ENCODE assay signal across 16 cellular contexts in the genomic region with DNA sequence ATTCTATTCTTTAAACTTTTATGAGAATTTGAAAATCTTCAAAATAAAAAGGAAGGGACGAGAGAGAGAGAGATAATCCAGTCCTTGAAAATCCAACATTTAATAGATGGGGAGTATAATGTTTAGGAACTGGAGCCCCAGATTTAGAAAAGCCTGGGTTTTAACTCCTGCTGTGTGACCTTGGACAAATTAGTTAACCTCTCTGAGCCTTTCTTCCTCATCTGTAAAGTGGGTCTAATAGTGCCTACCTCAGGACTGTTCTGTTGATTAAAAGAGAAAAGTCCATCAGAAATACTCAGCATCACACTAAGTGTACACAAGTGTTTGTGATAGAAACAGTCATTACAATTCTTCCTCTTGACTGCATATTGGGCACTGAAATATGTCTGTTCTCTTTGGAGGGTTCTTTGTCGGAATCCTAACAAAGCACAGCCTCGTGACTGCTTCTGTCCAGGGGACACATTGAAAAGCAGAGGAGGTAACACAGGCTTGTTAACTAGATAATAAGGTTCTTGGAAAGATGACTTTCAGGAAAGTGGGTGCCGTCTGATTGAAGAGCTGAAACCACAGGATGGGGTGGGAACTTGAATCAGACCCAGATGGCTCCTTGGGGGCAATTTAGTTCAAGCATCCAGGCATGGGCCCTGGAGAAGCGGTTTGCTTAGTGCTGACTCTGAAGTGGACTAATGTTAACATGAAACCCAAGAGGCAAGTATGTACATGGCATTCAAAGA.
DNase-seq lines count a peak whose midpoint lies in the region; ATAC-seq and TF ChIP-seq lines count a peak whose summit lies in the region.
"Had no signal": no experiment of that assay in that cellular context is flagged by ENCODE, and none has a peak within 500 bp of the region (broad histone marks: within the 10 kb centered on the region; RNA-seq: fewer than 3 reads in every experiment).

No MANE protein-coding gene starts in this region.

- H3K27ac ChIP-seq in RWPE1: no peak overlapping the region
- H3K27ac ChIP-seq: tibial nerve had no signal

- H3K36me3 Mint-ChIP-seq in activated CD4-positive, alpha-beta T cell treated with anti-CD3 and anti-CD28 coated beads, Interleukin-2, amount 10 ng/mL, durations not matched to agents 7 days and 5 days (ENCODE audit: low read depth): peaks cover 51% of the 10 kb centered on the region
- peaks cover 6 to 17% of the 10 kb centered on the region in 2 donors for H3K36me3 Mint-ChIP-seq in activated T-cell treated with anti-CD3 and anti-CD28 coated beads, Interleukin-2, amount 50 U/mL, for 72 hours (ENCODE audit: insufficient read depth in 2 of 2)
- peaks cover 11% of the 10 kb centered on the region for H3K36me3 Mint-ChIP-seq in nephron (ENCODE audit: low read depth)

- in situ Hi-C loops in KBM-7 (cut with MboI; ENCODE audit: low pct_unique_long_range_greater_than_20kb, low sequenced_read_pairs): no loop called here

- TF ChIP-seq CTCF in nephron (IDR thresholded peaks at IDR 0.05; ENCODE audit: unreplicated experiment in 3 of 3): no peak
- no peak for TF ChIP-seq CTCF in RWPE1 (conservative IDR thresholded peaks at IDR 0.05; ENCODE audit: low read depth)

- no peak for ATAC-seq in activated T-cell treated with anti-CD3 and anti-CD28 coated beads, Interleukin-2, amount 50 U/mL, for 72 hours (replicated peaks in 1 of 2)
- no peak for ATAC-seq in GM19328 (IDR thresholded peaks at IDR 0.05; ENCODE audit: unreplicated experiment)
- ATAC-seq: right cardiac atrium had no signal

- H3K27me3 Mint-ChIP-seq in activated CD4-positive, alpha-beta T cell treated with anti-CD3 and anti-CD28 coated beads, Interleukin-2, amount 10 ng/mL, durations not matched to agents 7 days and 5 days: no peaks in the 10 kb centered on the region
- no peaks in the 10 kb centered on the region for H3K27me3 Mint-ChIP-seq in activated T-cell treated with anti-CD3 and anti-CD28 coated beads, Interleukin-2, amount 50 U/mL, for 72 hours (ENCODE audit: low read depth)
- H3K27me3 Mint-ChIP-seq in nephron (ENCODE audit: low read depth): peaks cover 11% of the 10 kb centered on the region
- H3K27me3 Mint-ChIP-seq: memory B cell had no signal

- CTCF ChIA-PET in activated CD4-positive, alpha-beta T cell treated with anti-CD3 and anti-CD28 coated beads, Interleukin-2, amount 10 ng/mL, durations not matched to agents 7 days and 5 days (lab: Charles Lee): interaction anchor here (0.9 to 1.7 kb wide), 5 partner anchors 8 to 20 kb away, joined by 3 to 6 read pairs (median 4); no protein-coding TSS in a partner anchor
- CTCF ChIA-PET in RWPE1 (lab: Yijun Ruan, JAX): no interaction called here

- no peaks in the 10 kb centered on the region for H3K9me3 Mint-ChIP-seq in activated CD4-positive, alpha-beta T cell treated with anti-CD3 and anti-CD28 coated beads, Interleukin-2, amount 10 ng/mL, durations not matched to agents 7 days and 5 days
- no peaks in the 10 kb centered on the region for H3K9me3 Mint-ChIP-seq in activated T-cell treated with anti-CD3 and anti-CD28 coated beads, Interleukin-2, amount 50 U/mL, for 72 hours
- no peaks in the 10 kb centered on the region for H3K9me3 Mint-ChIP-seq in nephron
- H3K9me3 Mint-ChIP-seq: memory B cell had no signal

- H3K4me3 Mint-ChIP-seq in activated CD4-positive, alpha-beta T cell treated with anti-CD3 and anti-CD28 coated beads, Interleukin-2, amount 10 ng/mL, durations not matched to agents 7 days and 5 days: no peak overlapping the region
- peak overlapping the region; percentile 54 to 59 for H3K4me3 Mint-ChIP-seq in activated T-cell treated with anti-CD3 and anti-CD28 coated beads, Interleukin-2, amount 50 U/mL, for 72 hours
- H3K4me3 Mint-ChIP-seq in nephron: no peak overlapping the region
- H3K4me3 Mint-ChIP-seq: memory B cell had no signal

- POLR2A ChIA-PET in activated CD4-positive, alpha-beta T cell treated with anti-CD3 and anti-CD28 coated beads, Interleukin-2, amount 10 ng/mL, durations not matched to agents 7 days and 5 days (lab: Charles Lee): no interaction called here
- POLR2A ChIA-PET in RWPE1 (lab: Yijun Ruan, JAX; ENCODE audit: low non-redundant PET): no interaction called here

- peaks cover 69% of the 10 kb centered on the region for H3K4me1 Mint-ChIP-seq in activated CD4-positive, alpha-beta T cell treated with anti-CD3 and anti-CD28 coated beads, Interleukin-2, amount 10 ng/mL, durations not matched to agents 7 days and 5 days
- peaks cover 75% of the 10 kb centered on the region for H3K4me1 Mint-ChIP-seq in activated T-cell treated with anti-CD3 and anti-CD28 coated beads, Interleukin-2, amount 50 U/mL, for 72 hours (ENCODE audit: low read depth)
- H3K4me1 Mint-ChIP-seq in nephron: peaks cover 38% of the 10 kb centered on the region

- DNase-seq in activated CD4-positive, alpha-beta T cell treated with anti-CD3 and anti-CD28 coated beads, Interleukin-2, amount 10 ng/mL, durations not matched to agents 7 days and 5 days: no peak
- DNase-seq in activated CD4-positive, alpha-beta T cell treated with anti-CD3 and anti-CD28 coated beads, Interleukin-2, amount 50 U/mL, for 48 hours: no peak
- DNase-seq in KBM-7 (peak; percentile 83), iPS-NIHi7 (ENCODE audit: extremely low spot score) (no peak), RWPE1 (ENCODE audit: low spot score) (no peak)
- DNase-seq in activated T-cell treated with anti-CD3 and anti-CD28 coated beads, Interleukin-2, amount 50 U/mL, for 72 hours: no peak
- DNase-seq: cerebellar nuclear complex; NCI-H146; NCI-H82; stimulated activated CD4-positive, alpha-beta T cell treated with anti-CD3 and anti-CD28 coated beads, Interleukin-1b, Interleukin-23, amount 100 ng/mL, for 48 hours; T-helper 9 cell had no signal

- peak overlapping the region; percentile 54 for H3K27ac Mint-ChIP-seq in activated CD4-positive, alpha-beta T cell treated with anti-CD3 and anti-CD28 coated beads, Interleukin-2, amount 10 ng/mL, durations not matched to agents 7 days and 5 days
- peak overlapping the region; percentile 92 for H3K27ac Mint-ChIP-seq in activated T-cell treated with anti-CD3 and anti-CD28 coated beads, Interleukin-2, amount 50 U/mL, for 72 hours
- H3K27ac Mint-ChIP-seq in nephron: peak overlapping the region in 2 of 3 experiments; percentile 87 to 99
- H3K27ac Mint-ChIP-seq: memory B cell had no signal

Comparison
In these comparisons a context has a peak if more than half of its experiments do, and no peak if none do; other contexts are left out.
1. H3K4me3 Mint-ChIP-seq: peak in activated T-cell treated with anti-CD3 and anti-CD28 coated beads, Interleukin-2, amount 50 U/mL, for 72 hours (2 of 2); none in activated CD4-positive, alpha-beta T cell treated with anti-CD3 and anti-CD28 coated beads, Interleukin-2, amount 10 ng/mL, durations not matched to agents 7 days and 5 days (single experiment) and nephron (0 of 3).
2. Peak in every context shown above with its lines, with median percentiles within 50 percentile points of each other: H3K27ac Mint-ChIP-seq.